17 cellular contexts compared by ENCODE assay signal in the genomic region with DNA sequence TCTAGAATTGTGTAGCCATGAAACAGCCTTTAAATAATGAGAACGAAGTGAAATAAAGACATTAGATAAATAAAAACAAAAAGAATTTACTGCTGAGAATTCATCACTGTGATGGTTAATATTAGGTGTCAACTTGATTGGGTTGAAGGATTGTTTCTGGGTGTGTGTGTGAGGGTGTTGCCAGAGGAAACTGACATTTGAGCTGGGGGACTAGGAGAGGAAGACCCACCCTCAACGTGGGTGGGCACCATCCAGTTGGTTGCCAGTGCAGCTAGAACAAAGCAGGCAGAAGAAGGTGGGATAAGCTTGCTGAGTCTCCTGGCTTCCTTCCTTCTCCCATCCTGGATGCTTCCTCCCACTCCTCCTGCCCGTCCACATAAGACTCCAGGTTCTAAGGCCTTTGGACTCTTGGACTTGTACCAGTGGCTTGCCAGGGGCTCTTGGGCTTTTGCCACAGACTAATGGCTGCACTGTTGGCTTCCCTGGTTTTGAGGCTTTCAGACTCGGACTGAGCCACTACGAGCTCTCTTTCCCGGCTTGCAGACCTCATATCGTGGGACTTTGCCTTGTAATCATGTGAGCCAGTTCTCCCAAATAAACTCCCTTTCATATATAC. TPM values are rescaled to one million over a fixed set of nuclear protein-coding genes. Genes with fewer than 3 reads are reported as not detected.
DNase-seq lines count a peak whose midpoint lies in the region; ATAC-seq, FAIRE-seq and TF ChIP-seq lines count a peak whose summit lies in the region.
"Had no signal": no experiment of that assay in that cellular context is flagged by ENCODE, and none has a peak within 500 bp of the region (broad histone marks: within the 10 kb centered on the region; RNA-seq: fewer than 3 reads in every experiment).

No MANE protein-coding gene starts in this region.

- BruUV-seq in K562 (replicated peaks; lab: Mats Ljungman, UMichigan): no TSS peak

- CTCF ChIA-PET in K562 (lab: Yijun Ruan, JAX; ENCODE audit: low intra/inter-chr PET ratio): no interaction called here

- H3K9ac ChIP-seq in OCI-LY3 (ENCODE audit: low read length) (no peak overlapping the region; the same call in 1 of the 2 replicates), K562 (ENCODE audit: insufficient read depth in 1 of 2, low read depth in 2 of 2, low read length in 2 of 2) (no peak overlapping the region)

- no peak; the same call in 2 of the 3 replicates for ATAC-seq in K562
- ATAC-seq in right lobe of liver: peak; percentile 44 to 76 (median 61)
- no peak for ATAC-seq in stimulated activated naive CD8-positive, alpha-beta T cell treated with anti-CD3 and anti-CD28 coated beads, Interleukin-15, amount 100 ng/mL, for 72 hours
- no peak for ATAC-seq in heart right ventricle
- ATAC-seq in HG03139 (IDR thresholded peaks at IDR 0.05; ENCODE audit: unreplicated experiment): no peak

- peaks cover 14% of the 10 kb centered on the region for H3K9me3 ChIP-seq in OCI-LY3 (ENCODE audit: insufficient read depth, low read length)
- H3K9me3 ChIP-seq in K562 (replicated peaks; ENCODE audit: control insufficient read depth, insufficient read depth, low read depth, low read length): peaks cover 16% of the 10 kb centered on the region
- H3K9me3 ChIP-seq in right lobe of liver: peaks cover 0 to 5% (median 0%) of the 10 kb centered on the region in 4 donors
- H3K9me3 ChIP-seq in small intestine (ENCODE audit: control insufficient read depth, low read depth): no peaks in the 10 kb centered on the region
- peaks cover 0 to 17% (median 10%) of the 10 kb centered on the region in 11 donors for H3K9me3 ChIP-seq in heart right ventricle

- H3K4me1 ChIP-seq in OCI-LY3 (ENCODE audit: low read length): peaks cover 43% of the 10 kb centered on the region
- H3K4me1 ChIP-seq in K562 (replicated peaks in 1 of 2; ENCODE audit: control insufficient read depth in 2 of 2, insufficient read depth in 2 of 2, low read length in 2 of 2): no peaks in the 10 kb centered on the region
- peaks cover 0 to 22% (median 0%) of the 10 kb centered on the region in 4 donors for H3K4me1 ChIP-seq in right lobe of liver
- peaks cover 0 to 4% of the 10 kb centered on the region in 2 donors for H3K4me1 ChIP-seq in small intestine (ENCODE audit: control insufficient read depth in 2 of 2, insufficient read depth in 1 of 2, low read depth in 1 of 2, low read length in 1 of 2)
- H3K4me1 ChIP-seq in heart right ventricle: peaks cover 0 to 28% (median 8%) of the 10 kb centered on the region in 9 donors

- H3K9me3 Mint-ChIP-seq in stimulated activated naive CD8-positive, alpha-beta T cell treated with anti-CD3 and anti-CD28 coated beads, Interleukin-15, amount 100 ng/mL, for 72 hours: peaks cover 13 to 18% of the 10 kb centered on the region in 2 donors

- TF ChIP-seq POLR2A in K562 (conservative IDR thresholded peaks at IDR 0.05) (no peak), right lobe of liver (IDR thresholded peaks at IDR 0.05) (no peak)

- no peaks in the 10 kb centered on the region for H3K27me3 Mint-ChIP-seq in stimulated activated naive CD8-positive, alpha-beta T cell treated with anti-CD3 and anti-CD28 coated beads, Interleukin-15, amount 100 ng/mL, for 72 hours
- H3K27me3 Mint-ChIP-seq: B cell; CD4-positive, alpha-beta T cell; IgD-negative memory B cell had no signal

- intact Hi-C loops in K562 (cut with micrococcal nuclease): no loop called here
- intact Hi-C loops in right lobe of liver (cut with DNase I): no loop called here
- intact Hi-C loops in heart right ventricle (cut with DNase I): no loop called here

- no peaks in the 10 kb centered on the region for H3K9me1 ChIP-seq in K562 (ENCODE audit: control insufficient read depth, insufficient read depth, low read length)

- DNase-seq in K562 (ENCODE audit: extremely low read depth in 1 of 4, low spot score in 3 of 4): no peak
- peak in 1 of 3 donors; percentile 59 for DNase-seq in right lobe of liver
- peak; percentile 78 for DNase-seq in small intestine
- no peak for DNase-seq in stimulated activated naive CD8-positive, alpha-beta T cell treated with anti-CD3 and anti-CD28 coated beads, Interleukin-15, amount 100 ng/mL, for 72 hours
- no peak for DNase-seq in heart right ventricle
- DNase-seq in DMS53 (lab: John Stamatoyannopoulos, UW): no peak
- DNase-seq: C1 segment of cervical spinal cord; Calu3; CD4-positive, alpha-beta T cell; DMS 273 treated with DMSO at 0.1 percent for 48 hours; DMS79; HCEC 1CT had no signal

- H3K36me3 ChIP-seq in OCI-LY3 (replicated peaks; ENCODE audit: low read depth, low read length) (peaks cover 19% of the 10 kb centered on the region), K562 (ENCODE audit: control insufficient read depth, insufficient read depth, low read length) (peaks cover 8% of the 10 kb centered on the region; the same call in 1 of the 3 replicates), right lobe of liver (no peaks in the 10 kb centered on the region), small intestine (ENCODE audit: control insufficient read depth in 2 of 2, insufficient read depth in 2 of 2, low read length in 2 of 2) (no peaks in the 10 kb centered on the region), heart right ventricle (no peaks in the 10 kb centered on the region)

- in situ Hi-C loops in K562 (cut with MboI): no loop called here

- H3K4me3 ChIP-seq in OCI-LY3 (ENCODE audit: low read length) (peak overlapping the region; percentile 3; the same call in 1 of the 2 replicates), K562 (no peak overlapping the region), right lobe of liver (no peak overlapping the region), small intestine (ENCODE audit: low read depth in 1 of 2, low read length in 2 of 2) (no peak overlapping the region), heart right ventricle (no peak overlapping the region)

- 73% methylated on average over 7 of the region's 7 CpGs for WGBS in K562 (ENCODE audit: insufficient coverage, low coverage, missing lambda C conversion rate)
- 53% methylated on average over 6 of the region's 7 CpGs for WGBS in right lobe of liver (ENCODE audit: insufficient coverage, low coverage, low lambda C conversion rate, missing lambda C conversion rate)
- 27 to 68% (median 48%) methylated on average over 7 of the region's 7 CpGs for WGBS in small intestine, 3 donors
- 78 to 81% methylated on average over 7 of the region's 7 CpGs for WGBS in heart right ventricle, 2 donors

- H3K4me1 Mint-ChIP-seq in stimulated activated naive CD8-positive, alpha-beta T cell treated with anti-CD3 and anti-CD28 coated beads, Interleukin-15, amount 100 ng/mL, for 72 hours: peaks cover 6% of the 10 kb centered on the region

- H3K27ac Mint-ChIP-seq in stimulated activated naive CD8-positive, alpha-beta T cell treated with anti-CD3 and anti-CD28 coated beads, Interleukin-15, amount 100 ng/mL, for 72 hours: no peak overlapping the region
- H3K27ac Mint-ChIP-seq: B cell; CD4-positive, alpha-beta T cell; IgD-negative memory B cell had no signal

- no peak overlapping the region for H3K4me3 Mint-ChIP-seq in stimulated activated naive CD8-positive, alpha-beta T cell treated with anti-CD3 and anti-CD28 coated beads, Interleukin-15, amount 100 ng/mL, for 72 hours
- H3K4me3 Mint-ChIP-seq: B cell; CD4-positive, alpha-beta T cell had no signal

- TF ChIP-seq CTCF in OCI-LY3 (IDR thresholded peaks at IDR 0.05; ENCODE audit: low read depth, low read length) (no peak), K562 (IDR thresholded peaks at IDR 0.05 in 2 of 3, conservative IDR thresholded peaks at IDR 0.05 in 1 of 3; ENCODE audit: insufficient read depth in 2 of 3, low read depth in 1 of 3, low read length in 3 of 3) (no peak), right lobe of liver (IDR thresholded peaks at IDR 0.05) (no peak), heart right ventricle (IDR thresholded peaks at IDR 0.05) (no peak)

- H3K27me3 ChIP-seq in OCI-LY3 (ENCODE audit: low read depth, low read length): no peaks in the 10 kb centered on the region
- no peaks in the 10 kb centered on the region for H3K27me3 ChIP-seq in K562 (ENCODE audit: control insufficient read depth in 2 of 2, insufficient read depth in 2 of 2, low read length in 2 of 2)
- no peaks in the 10 kb centered on the region for H3K27me3 ChIP-seq in right lobe of liver
- H3K27me3 ChIP-seq in small intestine (ENCODE audit: control insufficient read depth in 2 of 2, insufficient read depth in 2 of 2, low read length in 2 of 2): no peaks in the 10 kb centered on the region
- no peaks in the 10 kb centered on the region for H3K27me3 ChIP-seq in heart right ventricle

- peak overlapping the region; percentile 55 for H3K4me2 ChIP-seq in OCI-LY3 (ENCODE audit: low read length)
- no peak overlapping the region for H3K4me2 ChIP-seq in K562 (ENCODE audit: insufficient read depth, low read length)

- no peak overlapping the region for H2AFZ ChIP-seq in OCI-LY3 (ENCODE audit: low read depth, low read length)
- no peak overlapping the region for H2AFZ ChIP-seq in K562 (ENCODE audit: low read depth, low read length)

- no peaks in the 10 kb centered on the region for H4K20me1 ChIP-seq in OCI-LY3 (ENCODE audit: insufficient read depth, low read length)
- 0 out of 2 replicates have a peak, but pooled peaks cover 4% of the 10 kb centered on the region for H4K20me1 ChIP-seq in K562 (replicated peaks; ENCODE audit: control insufficient read depth, insufficient read depth, low read length)

- FAIRE-seq in K562 (lab: Jason Lieb, UNC) (no peak), small intestine (lab: Jason Lieb, UNC) (no peak)
- FAIRE-seq: A204.1 had no signal

- no peak for TF ChIP-seq RAD21 in K562 (CRISPR knock-in tag; conservative IDR thresholded peaks at IDR 0.05 in 1 of 2, IDR thresholded peaks at IDR 0.05 in 1 of 2)

- H3K79me2 ChIP-seq in OCI-LY3 (ENCODE audit: low read length): peaks cover 14% of the 10 kb centered on the region
- no peaks in the 10 kb centered on the region for H3K79me2 ChIP-seq in K562 (ENCODE audit: control insufficient read depth, insufficient read depth, low read length)

- H3K27ac ChIP-seq in OCI-LY3 (ENCODE audit: low read length) (peak overlapping the region; percentile 69), K562 (ENCODE audit: extremely low read depth, low read depth, low read length) (no peak overlapping the region), right lobe of liver (no peak overlapping the region), small intestine (ENCODE audit: low read depth in 1 of 2, low read length in 1 of 2) (no peak overlapping the region), heart right ventricle (no peak overlapping the region)

- no peak for TF ChIP-seq EP300 in K562 (IDR thresholded peaks at IDR 0.05; ENCODE audit: low read length)

- POLR2A ChIA-PET in K562 (lab: Yijun Ruan, JAX): interaction anchor here (0.6 to 7.3 kb wide), 17 partner anchors 8 to 1244 kb away, joined by 3 to 75 read pairs (median 4); no protein-coding TSS in a partner anchor

RNA-seq across cellular contexts. Expression of a gene that starts 43.7 kb away (rescaled TPM):
- total RNA-seq in K562 (2011; cell fraction: chromatin; rRNA removed; ENCODE audit: low replicate concordance): 105 and 142 TPM in 2 replicates
- 81.7 and 83.9 TPM in 2 replicates for total RNA-seq in K562 (2011; cell fraction: nucleolus; rRNA removed)
- 75.2 and 77.0 TPM in 2 replicates for total RNA-seq in K562 (2011; cell fraction: nucleoplasm; rRNA removed)
- 45.1 and 61.3 TPM in 2 replicates for total RNA-seq in K562 (2014; rRNA removed)
- total RNA-seq in K562 (2014; rRNA removed; fragmentation: Illumina TruSeq; extraction: Trizol): 28.6 and 30.2 TPM in 2 replicates
- total RNA-seq in K562 (2015; rRNA removed; fragmentation: Illumina TruSeq; extraction: Trizol): 37.8 and 41.0 TPM in 2 replicates
- total RNA-seq in K562 (2021): 124 and 130 TPM in 2 replicates
- 26.0 and 35.7 TPM in 2 replicates for polyA plus RNA-seq in K562 (2011; rRNA removed)
- polyA plus RNA-seq in K562 (2011; cell fraction: cytosol; rRNA removed): 44.5 and 48.8 TPM in 2 replicates
- 51.1 and 57.1 TPM in 2 replicates for polyA plus RNA-seq in K562 (2011; cell fraction: nucleus; rRNA removed)
- 65.2 and 79.7 TPM in 2 replicates for polyA plus RNA-seq in K562 (2012)
- polyA plus RNA-seq in K562 (2014; fragmentation: Illumina TruSeq; extraction: Trizol): 64.0 and 77.9 TPM in 2 replicates
- 1 to 10 TPM; 1.5 to 1.6 TPM for polyA plus RNA-seq in K562 (2014; fragmentation: Nextera tagmentation; extraction: Ambion mirVana)
- polyA plus RNA-seq in K562 (2014; rRNA removed): 59.7 and 60.0 TPM in 2 replicates
- 64.2 and 66.3 TPM in 2 replicates for polyA minus RNA-seq in K562 (2011; rRNA and poly(A)+ RNA removed)
- 93.5 and 149 TPM in 2 replicates for polyA minus RNA-seq in K562 (2011; cell fraction: cytosol; rRNA and poly(A)+ RNA removed)
- 21.7 and 40.1 TPM in 2 replicates for polyA minus RNA-seq in K562 (2011; cell fraction: nucleus; rRNA and poly(A)+ RNA removed)
- 10 to 100 TPM; 17.0 to 25.8 (median 18.8) TPM for total RNA-seq in right lobe of liver
- 10 to 100 TPM in 2 of 3 donors, 1 to 10 TPM in 1; 8.7 to 42.1 (median 14.1) TPM for polyA plus RNA-seq in small intestine
- total RNA-seq in heart right ventricle: 10 to 100 TPM; 27.1 to 48.8 (median 34.0) TPM
- polyA plus RNA-seq in heart right ventricle: 10 to 100 TPM; 16.2 TPM

Comparison
In these comparisons a context has a peak if more than half of its experiments do, and no peak if none do; other contexts are left out.
1. ATAC-seq: peak in right lobe of liver (4 of 4); none in K562 (single experiment), stimulated activated naive CD8-positive, alpha-beta T cell treated with anti-CD3 and anti-CD28 coated beads, Interleukin-15, amount 100 ng/mL, for 72 hours (single experiment), heart right ventricle (0 of 8) and HG03139 (single experiment).